In the genomic region with DNA sequence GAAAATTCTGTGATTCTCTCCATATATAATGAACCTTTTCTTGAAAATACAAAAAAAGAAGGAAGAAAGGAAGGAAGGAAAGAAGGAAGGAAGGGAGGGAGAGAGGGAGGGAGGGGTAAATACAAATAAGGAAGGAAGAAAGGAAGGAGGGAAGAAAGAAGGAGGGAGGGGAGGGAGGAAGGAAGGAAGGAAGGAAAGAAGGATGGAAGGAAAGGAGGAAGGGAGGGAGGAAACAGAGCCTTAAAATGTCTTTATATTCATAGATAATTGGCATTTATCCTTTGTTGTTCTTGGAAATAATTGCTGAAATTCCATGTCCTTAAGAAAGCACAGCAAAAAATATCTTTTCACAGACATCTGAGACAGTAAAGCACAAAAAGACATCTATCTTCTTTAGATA, we compare ENCODE assay signal across 25 cellular contexts. TPM values are rescaled to one million over a fixed set of nuclear protein-coding genes. Genes with fewer than 3 reads are reported as not detected.
"Had no signal": no experiment of that assay in that cellular context is flagged by ENCODE, and none has a peak within 500 bp of the region (broad histone marks: within the 10 kb centered on the region; RNA-seq: fewer than 3 reads in every experiment).

No MANE protein-coding gene starts in this region.

- H3K27me3 Mint-ChIP-seq: activated naive CD4-positive, alpha-beta T cell treated with anti-CD3 and anti-CD28 coated beads, Interleukin-2, amount 10 ng/mL, durations not matched to agents 7 days and 5 days; stimulated activated naive CD8-positive, alpha-beta T cell treated with anti-CD3 and anti-CD28 coated beads, Interleukin-15, Interleukin-2, amounts not matched to agents 100 ng/mL and 50 ng/mL, for 24 hours had no signal

- H3K27ac Mint-ChIP-seq: activated T-cell treated with anti-CD3 and anti-CD28 coated beads, Interleukin-2, amount 50 U/mL, for 72 hours; nephron; stimulated activated naive CD8-positive, alpha-beta T cell treated with anti-CD3 and anti-CD28 coated beads, Interleukin-15, Interleukin-2, amounts not matched to agents 100 ng/mL and 50 ng/mL, for 24 hours; WTC11 had no signal

- H3K9me3 Mint-ChIP-seq: activated T-cell treated with anti-CD3 and anti-CD28 coated beads, Interleukin-2, amount 50 U/mL, for 72 hours; nephron; stimulated activated naive CD8-positive, alpha-beta T cell treated with anti-CD3 and anti-CD28 coated beads, Interleukin-15, Interleukin-2, amounts not matched to agents 100 ng/mL and 50 ng/mL, for 24 hours had no signal

- ATAC-seq: activated T-cell treated with anti-CD3 and anti-CD28 coated beads, Interleukin-2, amount 50 U/mL, for 72 hours; gastrocnemius medialis; psoas muscle; upper lobe of right lung; WTC11 had no signal

- DNase-seq: activated CD4-positive, alpha-beta T cell treated with anti-CD3 and anti-CD28 coated beads, Interleukin-2, amount 50 U/mL, for 48 hours; activated effector memory CD4-positive, alpha-beta T cell treated with anti-CD3 and anti-CD28 coated beads, Interleukin-2, amount 50 U/mL, for 16 hours; activated naive CD4-positive, alpha-beta T cell treated with anti-CD3 and anti-CD28 coated beads, Interleukin-2, amount 10 ng/mL, durations not matched to agents 7 days and 5 days; activated T-cell treated with anti-CD3 and anti-CD28 coated beads, Interleukin-2, amount 50 U/mL, for 72 hours; adrenal gland; brain microvascular endothelial cell; central memory CD4-positive, alpha-beta T cell; colonic mucosa; dorsolateral prefrontal cortex; gastrocnemius medialis; hippocampal formation; left ventricle myocardium inferior; ovary; psoas muscle; stimulated activated CD4-positive, alpha-beta T cell treated with anti-CD3 and anti-CD28 coated beads, Interleukin-12 subunit alpha, Interleukin-12 subunit beta, amount 100 ng/mL, for 4 hours; stimulated activated CD4-positive, alpha-beta T cell treated with anti-CD3 and anti-CD28 coated beads, Interleukin-4, amount 100 ng/mL, for 4 hours; substantia nigra; T1000; thyroid gland; upper lobe of right lung had no signal

- H3K4me1 Mint-ChIP-seq: nephron had no signal

- H3K4me3 Mint-ChIP-seq: activated naive CD4-positive, alpha-beta T cell treated with anti-CD3 and anti-CD28 coated beads, Interleukin-2, amount 10 ng/mL, durations not matched to agents 7 days and 5 days; nephron; stimulated activated naive CD8-positive, alpha-beta T cell treated with anti-CD3 and anti-CD28 coated beads, Interleukin-15, Interleukin-2, amounts not matched to agents 100 ng/mL and 50 ng/mL, for 24 hours; WTC11 had no signal

RNA-seq across cellular contexts. Expression of gene SAMD3, which starts 40.3 kb away (rescaled TPM):
- total RNA-seq: ascending aorta, gastrocnemius medialis, left ventricle myocardium inferior, lung microvascular endothelial cell had no signal
